In the genomic region with DNA sequence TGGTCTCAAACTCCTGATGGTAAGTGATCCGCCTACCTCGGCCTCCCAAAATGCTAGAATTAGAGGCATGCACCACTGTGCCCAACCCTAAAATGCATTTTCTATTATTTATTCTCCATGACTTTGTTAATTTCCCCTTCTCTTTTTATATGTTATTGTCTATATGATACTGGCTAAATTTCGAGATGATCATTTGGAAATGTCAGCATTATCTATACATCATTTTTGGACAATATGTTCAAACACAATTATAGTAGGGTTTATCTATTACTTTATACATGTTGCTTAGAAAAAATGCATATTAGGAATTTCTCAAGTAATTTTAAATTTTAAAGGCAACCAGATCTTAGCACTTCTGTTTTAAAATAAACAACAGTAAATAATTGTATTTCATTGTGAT, we compare ENCODE assay signal across 6 cellular contexts.
"Had no signal": no experiment of that assay in that cellular context is flagged by ENCODE, and none has a peak within 500 bp of the region (broad histone marks: within the 10 kb centered on the region; RNA-seq: fewer than 3 reads in every experiment).

No MANE protein-coding gene starts in this region.

- ATAC-seq: HepG2 had no signal

- H3K4me3 Mint-ChIP-seq: IgD-negative memory B cell had no signal

- H3K4me2 ChIP-seq: KMS-11 had no signal

- H3K27me3 Mint-ChIP-seq: IgD-negative memory B cell had no signal

- FAIRE-seq: HepG2, HTR-8/SVneo had no signal

- H3K9me3 Mint-ChIP-seq: IgD-negative memory B cell had no signal

- H3K27ac ChIP-seq: HL-60, KMS-11 had no signal

- DNase-seq: IMR-90 had no signal

- H3K9ac ChIP-seq: KMS-11 had no signal

- H3K27ac Mint-ChIP-seq: IgD-negative memory B cell had no signal
